ENCODE assay signal across 24 cellular contexts in genomic region chr3:123013876-123014275, GRCh38. TPM values are rescaled to one million over a fixed set of nuclear protein-coding genes. Genes with fewer than 3 reads are reported as not detected.
"Had no signal": no experiment of that assay in that cellular context is flagged by ENCODE, and none has a peak within 500 bp of the region (broad histone marks: within the 10 kb centered on the region; RNA-seq: fewer than 3 reads in every experiment).

No MANE protein-coding gene starts in this region.

- ATAC-seq: effector memory CD8-positive, alpha-beta T cell; esophagus mucosa; sciatic nerve; stimulated activated memory B cell treated with anti-CD40 and anti-IgM and Interleukin-4, amounts not matched to agents 10 μg/mL and 1 μg/mL and 100 μg/mL, for 72 hours; WTC11 had no signal

- H3K36me3 ChIP-seq: adrenal gland, breast epithelium, colonic mucosa, stomach, suprapubic skin, tibial nerve had no signal

- DNase-seq: activated CD8-positive, alpha-beta memory T cell treated with anti-CD3 and anti-CD28 coated beads for 24 hours; activated CD8-positive, alpha-beta memory T cell treated with anti-CD3 and anti-CD28 coated beads, Interleukin-2, amount 50 U/mL, for 4 hours; activated naive CD4-positive, alpha-beta T cell; activated T-cell treated with anti-CD3 and anti-CD28 coated beads, Interleukin-2, amount 50 U/mL, for 24 hours; adrenal gland; colonic mucosa; effector memory CD8-positive, alpha-beta T cell; foreskin melanocyte; immature natural killer cell; stimulated activated CD4-positive, alpha-beta T cell treated with anti-CD3 and anti-CD28 coated beads, Interleukin-15, amount 100 ng/mL, for 24 hours; stomach; T-helper 9 cell had no signal

- H3K9me3 ChIP-seq: adrenal gland, breast epithelium, colonic mucosa, stomach, suprapubic skin, tibial nerve had no signal

- H3K27me3 ChIP-seq: adrenal gland, breast epithelium had no signal

- H3K4me3 ChIP-seq: adrenal gland, breast epithelium, colonic mucosa, dorsolateral prefrontal cortex, hepatocyte, smooth muscle cell, stomach, suprapubic skin, tibial nerve had no signal

- H3K27ac ChIP-seq: adrenal gland, breast epithelium, colonic mucosa, dorsolateral prefrontal cortex, hepatocyte, stomach, suprapubic skin, tibial nerve had no signal

RNA-seq across cellular contexts. Expression of gene SEMA5B, which starts 13.7 kb away (rescaled TPM):
- total RNA-seq: activated T-helper 2 cell treated with anti-CD3 and anti-CD28 coated beads, Interferon-gamma antibody, Interleukin-2, Interleukin-4, amounts not matched to agents 10 μg/mL and 5 μg/mL and 100 μg/mL, durations not matched to agents 14 hours and 24 hours and 36 hours; esophagus mucosa; kidney epithelial cell; smooth muscle cell had no signal
